In the genomic region with DNA sequence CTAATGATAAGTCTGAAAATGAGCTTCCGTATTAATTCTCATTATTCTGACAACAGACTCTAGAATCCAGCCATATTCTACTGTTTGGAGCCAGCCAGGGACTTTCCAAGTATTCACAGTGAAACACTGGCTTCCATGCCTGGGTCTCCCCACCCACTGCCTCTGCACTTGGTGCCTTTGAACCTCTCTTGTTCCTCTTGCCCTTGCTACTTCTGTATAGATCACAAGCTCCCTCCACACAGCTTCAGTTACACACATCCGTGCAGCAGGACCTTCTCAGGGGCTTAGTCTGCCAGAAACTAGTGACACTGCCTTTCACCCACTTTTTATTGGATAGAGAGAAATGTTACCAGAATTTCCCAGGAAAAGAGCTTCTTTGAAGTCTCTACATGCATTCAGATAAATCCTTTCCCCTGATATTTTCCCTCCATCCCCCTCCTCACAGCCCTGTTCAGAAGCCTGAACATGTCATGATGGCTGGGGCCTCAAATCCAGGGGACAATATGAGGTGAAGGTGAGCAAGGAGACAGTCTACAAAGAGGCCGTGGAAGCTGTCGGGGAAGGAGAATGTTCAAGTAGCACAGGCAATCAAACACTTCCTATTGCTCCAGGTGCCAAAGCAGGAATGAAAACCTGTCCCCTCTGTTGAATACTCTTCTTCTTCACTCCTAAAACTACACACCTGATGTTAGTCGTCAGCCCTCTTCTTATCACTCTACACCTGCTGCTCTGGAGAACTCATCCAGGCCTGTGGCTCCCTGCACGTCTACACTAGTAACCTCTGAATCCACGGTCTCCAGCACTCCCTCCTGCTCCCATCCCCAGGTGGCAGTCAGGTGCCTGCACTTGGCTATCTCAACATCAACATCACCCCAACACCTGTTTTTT, we compare ENCODE assay signal across 1 cellular context.
TF ChIP-seq lines count a peak whose summit lies in the region.

No MANE protein-coding gene starts in this region.

TF ChIP-seq in K562, 482 proteins besides CTCF, POLR2A, EP300 and RAD21:
- TF ChIP-seq GATAD2B (IDR thresholded peaks at IDR 0.05; ENCODE audit: borderline replicate concordance) (no peak), MTA1 (IDR thresholded peaks at IDR 0.05; ENCODE audit: borderline replicate concordance) (no peak), ZBTB7A (IDR thresholded peaks at IDR 0.05; ENCODE audit: borderline replicate concordance, control insufficient read depth, low read depth, low read length) (no peak), NR4A1 (CRISPR knock-in tag; IDR thresholded peaks at IDR 0.05) (no peak), NR4A1 (tag; IDR thresholded peaks at IDR 0.05) (no peak), YY1 (IDR thresholded peaks at IDR 0.05; ENCODE audit: borderline replicate concordance in 1 of 3, control insufficient read depth in 1 of 3, extremely low read depth in 1 of 3, insufficient read depth in 3 of 3, insufficient read length in 1 of 3, insufficient replicate concordance in 2 of 3, low read depth in 1 of 3, low read length in 2 of 3) (peak in 1 of 3 experiments; percentile 7), ILF3 (IDR thresholded peaks at IDR 0.05; ENCODE audit: borderline replicate concordance) (no peak), RFX5 (IDR thresholded peaks at IDR 0.05; ENCODE audit: low read depth, low read length) (peak; percentile 93), STAG1 (CRISPR knock-in tag; IDR thresholded peaks at IDR 0.05; ENCODE audit: borderline replicate concordance) (no peak), ZNF134 (CRISPR knock-in tag; conservative IDR thresholded peaks at IDR 0.05) (no peak), ATF1 (CRISPR knock-in tag; IDR thresholded peaks at IDR 0.05) (no peak), ATF1 (tag; IDR thresholded peaks at IDR 0.05) (0 out of 2 replicates have a peak, but pooled peaks have one; percentile 26), YBX1 (IDR thresholded peaks at IDR 0.05) (no peak)
- TF ChIP-seq, protein P1, sequence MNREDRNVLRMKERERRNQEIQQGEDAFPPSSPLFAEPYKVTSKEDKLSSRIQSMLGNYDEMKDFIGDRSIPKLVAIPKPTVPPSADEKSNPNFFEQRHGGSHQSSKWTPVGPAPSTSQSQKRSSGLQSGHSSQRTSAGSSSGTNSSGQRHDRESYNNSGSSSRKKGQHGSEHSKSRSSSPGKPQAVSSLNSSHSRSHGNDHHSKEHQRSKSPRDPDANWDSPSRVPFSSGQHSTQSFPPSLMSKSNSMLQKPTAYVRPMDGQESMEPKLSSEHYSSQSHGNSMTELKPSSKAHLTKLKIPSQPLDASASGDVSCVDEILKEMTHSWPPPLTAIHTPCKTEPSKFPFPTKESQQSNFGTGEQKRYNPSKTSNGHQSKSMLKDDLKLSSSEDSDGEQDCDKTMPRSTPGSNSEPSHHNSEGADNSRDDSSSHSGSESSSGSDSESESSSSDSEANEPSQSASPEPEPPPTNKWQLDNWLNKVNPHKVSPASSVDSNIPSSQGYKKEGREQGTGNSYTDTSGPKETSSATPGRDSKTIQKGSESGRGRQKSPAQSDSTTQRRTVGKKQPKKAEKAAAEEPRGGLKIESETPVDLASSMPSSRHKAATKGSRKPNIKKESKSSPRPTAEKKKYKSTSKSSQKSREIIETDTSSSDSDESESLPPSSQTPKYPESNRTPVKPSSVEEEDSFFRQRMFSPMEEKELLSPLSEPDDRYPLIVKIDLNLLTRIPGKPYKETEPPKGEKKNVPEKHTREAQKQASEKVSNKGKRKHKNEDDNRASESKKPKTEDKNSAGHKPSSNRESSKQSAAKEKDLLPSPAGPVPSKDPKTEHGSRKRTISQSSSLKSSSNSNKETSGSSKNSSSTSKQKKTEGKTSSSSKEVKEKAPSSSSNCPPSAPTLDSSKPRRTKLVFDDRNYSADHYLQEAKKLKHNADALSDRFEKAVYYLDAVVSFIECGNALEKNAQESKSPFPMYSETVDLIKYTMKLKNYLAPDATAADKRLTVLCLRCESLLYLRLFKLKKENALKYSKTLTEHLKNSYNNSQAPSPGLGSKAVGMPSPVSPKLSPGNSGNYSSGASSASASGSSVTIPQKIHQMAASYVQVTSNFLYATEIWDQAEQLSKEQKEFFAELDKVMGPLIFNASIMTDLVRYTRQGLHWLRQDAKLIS (CRISPR knock-in tag; IDR thresholded peaks at IDR 0.05): no peak
- TF ChIP-seq, protein P2, sequence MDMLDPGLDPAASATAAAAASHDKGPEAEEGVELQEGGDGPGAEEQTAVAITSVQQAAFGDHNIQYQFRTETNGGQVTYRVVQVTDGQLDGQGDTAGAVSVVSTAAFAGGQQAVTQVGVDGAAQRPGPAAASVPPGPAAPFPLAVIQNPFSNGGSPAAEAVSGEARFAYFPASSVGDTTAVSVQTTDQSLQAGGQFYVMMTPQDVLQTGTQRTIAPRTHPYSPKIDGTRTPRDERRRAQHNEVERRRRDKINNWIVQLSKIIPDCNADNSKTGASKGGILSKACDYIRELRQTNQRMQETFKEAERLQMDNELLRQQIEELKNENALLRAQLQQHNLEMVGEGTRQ (CRISPR knock-in tag; IDR thresholded peaks at IDR 0.05): no peak
- TF ChIP-seq, protein P3, sequence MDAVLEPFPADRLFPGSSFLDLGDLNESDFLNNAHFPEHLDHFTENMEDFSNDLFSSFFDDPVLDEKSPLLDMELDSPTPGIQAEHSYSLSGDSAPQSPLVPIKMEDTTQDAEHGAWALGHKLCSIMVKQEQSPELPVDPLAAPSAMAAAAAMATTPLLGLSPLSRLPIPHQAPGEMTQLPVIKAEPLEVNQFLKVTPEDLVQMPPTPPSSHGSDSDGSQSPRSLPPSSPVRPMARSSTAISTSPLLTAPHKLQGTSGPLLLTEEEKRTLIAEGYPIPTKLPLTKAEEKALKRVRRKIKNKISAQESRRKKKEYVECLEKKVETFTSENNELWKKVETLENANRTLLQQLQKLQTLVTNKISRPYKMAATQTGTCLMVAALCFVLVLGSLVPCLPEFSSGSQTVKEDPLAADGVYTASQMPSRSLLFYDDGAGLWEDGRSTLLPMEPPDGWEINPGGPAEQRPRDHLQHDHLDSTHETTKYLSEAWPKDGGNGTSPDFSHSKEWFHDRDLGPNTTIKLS (IDR thresholded peaks at IDR 0.05; ENCODE audit: borderline replicate concordance, low read depth): no peak
- TF ChIP-seq, protein P4, sequence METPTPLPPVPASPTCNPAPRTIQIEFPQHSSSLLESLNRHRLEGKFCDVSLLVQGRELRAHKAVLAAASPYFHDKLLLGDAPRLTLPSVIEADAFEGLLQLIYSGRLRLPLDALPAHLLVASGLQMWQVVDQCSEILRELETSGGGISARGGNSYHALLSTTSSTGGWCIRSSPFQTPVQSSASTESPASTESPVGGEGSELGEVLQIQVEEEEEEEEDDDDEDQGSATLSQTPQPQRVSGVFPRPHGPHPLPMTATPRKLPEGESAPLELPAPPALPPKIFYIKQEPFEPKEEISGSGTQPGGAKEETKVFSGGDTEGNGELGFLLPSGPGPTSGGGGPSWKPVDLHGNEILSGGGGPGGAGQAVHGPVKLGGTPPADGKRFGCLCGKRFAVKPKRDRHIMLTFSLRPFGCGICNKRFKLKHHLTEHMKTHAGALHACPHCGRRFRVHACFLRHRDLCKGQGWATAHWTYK (CRISPR knock-in tag; IDR thresholded peaks at IDR 0.05): no peak
